Comparison of ENCODE assay signal across 8 cellular contexts in the genomic region with DNA sequence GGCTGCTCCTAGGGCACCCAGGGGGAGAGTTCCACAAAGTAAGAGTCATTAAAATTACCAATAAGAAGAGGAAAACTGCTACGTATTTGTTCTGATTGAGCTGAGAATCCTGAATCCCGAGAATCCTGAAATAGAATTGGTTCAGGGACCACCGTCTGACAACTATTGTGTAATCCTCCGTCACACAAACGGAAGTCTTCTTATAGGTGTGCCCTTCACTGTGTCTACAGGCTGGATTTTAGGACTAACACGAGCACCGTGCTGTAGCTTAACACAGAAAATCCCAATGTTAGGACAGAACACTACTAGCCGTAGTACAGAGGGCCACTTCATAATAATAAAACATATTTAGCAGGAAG. TPM values are rescaled to one million over a fixed set of nuclear protein-coding genes. Genes with fewer than 3 reads are reported as not detected.
DNase-seq lines count a peak whose midpoint lies in the region; ATAC-seq and TF ChIP-seq lines count a peak whose summit lies in the region.

No MANE protein-coding gene starts in this region.

- H3K4me3 ChIP-seq in Loucy (ENCODE audit: low read length, poor library complexity, severe bottlenecking) (peak overlapping the region; percentile 24), dorsolateral prefrontal cortex (peak overlapping the region in 57 of 59 donors; percentile 29 to 74 (median 55)), neutrophil (ENCODE audit: low read depth in 1 of 2, low read length in 1 of 2) (peak overlapping the region; percentile 63 to 69)

- peak overlapping the region; percentile 54; the same call in 1 of the 2 replicates for H2AFZ ChIP-seq in Loucy (ENCODE audit: low read length)

- DNase-seq in CD4-positive, alpha-beta T cell: no peak
- DNase-seq in dorsolateral prefrontal cortex (no peak), NCI-H1436 treated with DMSO at 0.1 percent for 48 hours (lab: John Stamatoyannopoulos, UW) (no peak), cerebellar cortex (ENCODE audit: low spot score) (no peak), AG20443 (ENCODE audit: low spot score) (no peak)

- CTCF ChIA-PET in CD4-positive, alpha-beta T cell (lab: Charles Lee): interaction anchor here (0.6 kb wide), 1 partner anchor 30 kb away, joined by 3 read pairs; no protein-coding TSS in a partner anchor

- peaks cover 2% of the 10 kb centered on the region for H3K9me3 Mint-ChIP-seq in CD4-positive, alpha-beta T cell

- no peaks in the 10 kb centered on the region for H3F3A ChIP-seq in Loucy (ENCODE audit: low read depth)

- POLR2A ChIA-PET in CD4-positive, alpha-beta T cell (lab: Charles Lee): interaction anchor here (1.1 kb wide), 1 partner anchor 16 kb away, joined by 3 read pairs; no protein-coding TSS in a partner anchor

- intact Hi-C loops in CD4-positive, alpha-beta T cell (cut with DNase I, micrococcal nuclease): no loop called here
- intact Hi-C loops in dorsolateral prefrontal cortex (cut with DNase I): no loop called here

- H3K36me3 Mint-ChIP-seq in CD4-positive, alpha-beta T cell (ENCODE audit: low read depth): no peaks in the 10 kb centered on the region

- TF ChIP-seq CTCF in CD4-positive, alpha-beta T cell (IDR thresholded peaks at IDR 0.05): no peak
- no peak for TF ChIP-seq CTCF in Loucy (conservative IDR thresholded peaks at IDR 0.05; ENCODE audit: low read length)
- no peak for TF ChIP-seq CTCF in dorsolateral prefrontal cortex (IDR thresholded peaks at IDR 0.05 in 54 of 56, conservative IDR thresholded peaks at IDR 0.05 in 2 of 56; ENCODE audit: low read depth in 1 of 56, partially characterized antibody in 56 of 56)
- no peak for TF ChIP-seq CTCF in neutrophil (IDR thresholded peaks at IDR 0.05)

- peak overlapping the region; percentile 94 for H3K4me3 Mint-ChIP-seq in CD4-positive, alpha-beta T cell

- H3K36me3 ChIP-seq in Loucy (ENCODE audit: insufficient read depth, low read length): no peaks in the 10 kb centered on the region
- H3K36me3 ChIP-seq in neutrophil: no peaks in the 10 kb centered on the region

- H3K9me2 ChIP-seq in Loucy (replicated peaks; ENCODE audit: low read depth, low read length): no peaks in the 10 kb centered on the region

- no peaks in the 10 kb centered on the region for H4K20me1 ChIP-seq in Loucy (ENCODE audit: insufficient read depth, low read length, poor library complexity, severe bottlenecking)

- H3K4me1 Mint-ChIP-seq in CD4-positive, alpha-beta T cell (ENCODE audit: low read depth): peaks cover 6% of the 10 kb centered on the region

- no peaks in the 10 kb centered on the region for H3K79me2 ChIP-seq in Loucy (ENCODE audit: insufficient read depth, low read length)

- no peak overlapping the region for H3K27ac ChIP-seq in CD4-positive, alpha-beta T cell (ENCODE audit: low read depth, low read length)
- H3K27ac ChIP-seq in dorsolateral prefrontal cortex: peak overlapping the region in 1 of 59 donors; percentile 39
- no peak overlapping the region for H3K27ac ChIP-seq in neutrophil

- no peak overlapping the region for H3K9ac ChIP-seq in Loucy (ENCODE audit: low read depth, low read length, poor library complexity, severe bottlenecking)

- H3K27me3 ChIP-seq in CD4-positive, alpha-beta T cell (ENCODE audit: control insufficient read depth, insufficient read depth, low read length): no peaks in the 10 kb centered on the region
- H3K27me3 ChIP-seq in Loucy (ENCODE audit: insufficient read depth, low read length, poor library complexity, severe bottlenecking) (no peaks in the 10 kb centered on the region), dorsolateral prefrontal cortex (peaks cover 0 to 4% (median 0%) of the 10 kb centered on the region in 45 donors), neutrophil (peaks cover 4% of the 10 kb centered on the region)

- no peak for ATAC-seq in CD4-positive, alpha-beta T cell (ENCODE audit: poor library complexity)
- ATAC-seq in GM21381 (IDR thresholded peaks at IDR 0.05; ENCODE audit: unreplicated experiment): no peak

- H3K4me2 ChIP-seq in Loucy (ENCODE audit: low read depth, low read length, poor library complexity, severe bottlenecking): peak overlapping the region; percentile 36

- H3K9me3 ChIP-seq in CD4-positive, alpha-beta T cell (ENCODE audit: control insufficient read depth, low read length): no peaks in the 10 kb centered on the region
- H3K9me3 ChIP-seq in Loucy (ENCODE audit: insufficient read depth, low read depth, low read length) (no peaks in the 10 kb centered on the region), neutrophil (no peaks in the 10 kb centered on the region)

- peaks cover 10% of the 10 kb centered on the region for H3K27me3 Mint-ChIP-seq in CD4-positive, alpha-beta T cell

- H3K4me1 ChIP-seq in Loucy (ENCODE audit: insufficient read depth, low read length, poor library complexity, severe bottlenecking) (no peaks in the 10 kb centered on the region), neutrophil (ENCODE audit: control insufficient read depth in 1 of 2, insufficient read depth in 1 of 2, low read depth in 1 of 2, low read length in 1 of 2) (peaks cover 18 to 20% of the 10 kb centered on the region in 2 experiments)

- no peak overlapping the region for H3K27ac Mint-ChIP-seq in CD4-positive, alpha-beta T cell

RNA-seq across cellular contexts. Expression of a gene that starts 50.6 kb away (rescaled TPM):
- under 1 TPM; 0.11 to 0.20 TPM for total RNA-seq in CD4-positive, alpha-beta T cell
- 10 to 100 TPM in 116 of 120 experiments, 1 to 10 TPM in 4; 4.9 to 73.1 (median 20.5) TPM for total RNA-seq in dorsolateral prefrontal cortex

RNA-seq across cellular contexts. Expression of a gene that starts 59.8 kb away (rescaled TPM):
- 1 to 10 TPM; 3.2 to 4.5 TPM for total RNA-seq in CD4-positive, alpha-beta T cell
- 10 to 100 TPM; 22.6 to 50.0 (median 35.4) TPM for total RNA-seq in dorsolateral prefrontal cortex

Comparison
In these comparisons a context has a peak if more than half of its experiments do, and no peak if none do; other contexts are left out.
1. RNA of a gene that starts 50.6 kb away (total RNA-seq): 4.9 to 73.1 TPM in dorsolateral prefrontal cortex; 0.11 to 0.20 TPM in CD4-positive, alpha-beta T cell; every median in the first group is over 4 times any median in the second.
2. RNA of a gene that starts 59.8 kb away (total RNA-seq): 22.6 to 50.0 TPM in dorsolateral prefrontal cortex; 3.2 to 4.5 TPM in CD4-positive, alpha-beta T cell; every median in the first group is over 4 times any median in the second.
3. Peak in every context shown above with its lines, with median percentiles within 50 percentile points of each other: H3K4me3 ChIP-seq.